Comparison of ENCODE assay signal across 8 cellular contexts in the genomic region with DNA sequence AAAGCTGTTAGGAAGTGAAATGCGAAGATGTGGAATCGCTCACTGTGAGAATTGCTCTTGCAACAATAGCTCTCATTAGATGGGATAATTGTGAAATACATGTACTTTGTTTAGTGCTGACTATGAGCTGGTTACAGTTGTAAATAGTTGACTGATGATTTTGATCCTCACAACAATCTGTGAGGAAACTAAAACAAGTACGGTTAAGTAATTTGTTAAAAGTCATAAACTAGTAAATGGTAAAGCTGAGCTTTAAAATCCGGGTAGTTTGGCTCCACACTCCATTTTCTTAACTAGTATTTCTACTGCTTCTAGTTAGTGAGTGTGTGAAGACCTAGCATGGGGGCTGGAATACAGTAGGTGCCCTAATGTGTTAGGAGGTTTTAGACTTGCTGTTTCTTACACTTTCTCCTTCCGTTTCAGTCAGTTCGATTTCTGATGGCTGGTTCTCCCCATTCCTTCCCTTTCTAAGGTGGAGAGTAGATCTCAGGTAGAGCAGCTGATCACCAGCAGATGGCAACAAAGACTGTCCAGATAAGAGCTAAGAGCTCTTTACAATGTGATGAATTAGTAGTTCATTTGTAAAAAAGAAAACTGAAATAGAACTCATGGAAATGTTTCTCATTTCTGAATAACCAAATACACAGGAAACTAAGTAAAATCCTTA. TPM values are rescaled to one million over a fixed set of nuclear protein-coding genes. Genes with fewer than 3 reads are reported as not detected.
DNase-seq lines count a peak whose midpoint lies in the region; ATAC-seq and FAIRE-seq lines count a peak whose summit lies in the region.

No MANE protein-coding gene starts in this region.

- H3K27ac ChIP-seq in CD4-positive, CD25-positive, alpha-beta regulatory T cell (ENCODE audit: insufficient read depth, low read length, poor library complexity, severe bottlenecking): peak overlapping the region; percentile 20

- no peaks in the 10 kb centered on the region for H3K27me3 ChIP-seq in CD4-positive, CD25-positive, alpha-beta regulatory T cell (ENCODE audit: control insufficient read depth, insufficient read depth, low read length)

- in situ Hi-C loops in SK-MEL-5 (cut with HindIII; ENCODE audit: low pct_unique_long_range_greater_than_20kb, low sequenced_read_pairs): no loop called here

- no peaks in the 10 kb centered on the region for H3K36me3 Mint-ChIP-seq in CD4-positive, CD25-positive, alpha-beta regulatory T cell

- no peak overlapping the region for H3K27ac Mint-ChIP-seq in CD4-positive, CD25-positive, alpha-beta regulatory T cell

- H3K36me3 ChIP-seq in CD4-positive, CD25-positive, alpha-beta regulatory T cell (ENCODE audit: control insufficient read depth, insufficient read depth, low read length): no peaks in the 10 kb centered on the region

- H3K9me3 Mint-ChIP-seq in CD4-positive, CD25-positive, alpha-beta regulatory T cell: no peaks in the 10 kb centered on the region

- H3K4me1 ChIP-seq in CD4-positive, CD25-positive, alpha-beta regulatory T cell (ENCODE audit: control insufficient read depth, insufficient read depth, low read length, poor library complexity, severe bottlenecking): peaks cover 27% of the 10 kb centered on the region

- no peak for FAIRE-seq in HTR-8/SVneo (lab: Jason Lieb, UNC)

- H3K4me1 Mint-ChIP-seq in CD4-positive, CD25-positive, alpha-beta regulatory T cell: peaks cover 16 to 44% (median 25%) of the 10 kb centered on the region in 4 donors

- H3K4me3 ChIP-seq in CD4-positive, CD25-positive, alpha-beta regulatory T cell (ENCODE audit: low read depth, low read length): no peak overlapping the region

- peak in 2 of 3 donors; percentile 48 to 74 for DNase-seq in CD4-positive, CD25-positive, alpha-beta regulatory T cell
- DNase-seq in MV-4-11 (lab: John Stamatoyannopoulos, UW) (peak; percentile 72), SK-MEL-5 (ENCODE audit: low read depth, low spot score) (peak; percentile 71), dermis blood vessel endothelial cell (peak; percentile 64), mucosa of gallbladder (ENCODE audit: low spot score) (peak; percentile 35), foreskin melanocyte (no peak), HTR-8/SVneo (ENCODE audit: insufficient read length, low spot score) (no peak)

- H3K4me3 Mint-ChIP-seq in CD4-positive, CD25-positive, alpha-beta regulatory T cell: peak overlapping the region in 1 of 4 donors; percentile 29

- peaks cover 11% of the 10 kb centered on the region for H3K27me3 Mint-ChIP-seq in CD4-positive, CD25-positive, alpha-beta regulatory T cell

- H3K9me3 ChIP-seq in CD4-positive, CD25-positive, alpha-beta regulatory T cell (ENCODE audit: control insufficient read depth in 2 of 2, low read length in 2 of 2): no peaks in the 10 kb centered on the region

- peak; percentile 32 for ATAC-seq in CD4-positive, CD25-positive, alpha-beta regulatory T cell (ENCODE audit: low read depth in 2 of 2)
- peak; percentile 37 for ATAC-seq in GM18519 (IDR thresholded peaks at IDR 0.05; ENCODE audit: low FRiP score, unreplicated experiment)

RNA-seq across cellular contexts. Expression of gene CYP2R1, which starts 16.3 kb away (rescaled TPM):
- 18.2 TPM for total RNA-seq in CD4-positive, CD25-positive, alpha-beta regulatory T cell
- polyA plus RNA-seq in CD4-positive, CD25-positive, alpha-beta regulatory T cell: 10 to 100 TPM; 12.9 to 20.0 (median 14.9) TPM
- total RNA-seq in SK-MEL-5 (2014; rRNA removed; shearing (Covaris generic)): 14.3 and 17.8 TPM in 2 replicates
- 13.7 and 14.6 TPM in 2 replicates for polyA plus RNA-seq in SK-MEL-5 (2015; cell fraction: cytosol; rRNA removed)
- polyA plus RNA-seq in SK-MEL-5 (2015; cell fraction: nucleus; rRNA removed): 77.5 and 88.8 TPM in 2 replicates
- 8.7 TPM in 2 replicates for total RNA-seq in dermis blood vessel endothelial cell
- total RNA-seq in mucosa of gallbladder: 9.6 TPM

Comparison
In these comparisons a context has a peak if more than half of its experiments do, and no peak if none do; other contexts are left out.
1. DNase-seq: peak in CD4-positive, CD25-positive, alpha-beta regulatory T cell (2 of 3), MV-4-11 (single experiment), SK-MEL-5 (single experiment), dermis blood vessel endothelial cell (single experiment) and mucosa of gallbladder (single experiment); none in foreskin melanocyte (single experiment) and HTR-8/SVneo (single experiment).